ENCODE assay signal across 13 cellular contexts in genomic region chr22:45207981-45208664, GRCh38. TPM values are rescaled to one million over a fixed set of nuclear protein-coding genes. Genes with fewer than 3 reads are reported as not detected.
DNase-seq lines count a peak whose midpoint lies in the region; ATAC-seq and TF ChIP-seq lines count a peak whose summit lies in the region.
"Had no signal": no experiment of that assay in that cellular context is flagged by ENCODE, and none has a peak within 500 bp of the region (broad histone marks: within the 10 kb centered on the region; RNA-seq: fewer than 3 reads in every experiment).

No MANE protein-coding gene starts in this region.

- H3K79me2 ChIP-seq in ACC112 (ENCODE audit: control insufficient read depth, insufficient read depth, low read length, unreplicated experiment) = peaks cover 13% of the 10 kb centered on the region

- no peak overlapping the region for H2BK5ac ChIP-seq in mesenchymal stem cell (ENCODE audit: low read depth, low read length, poor library complexity, severe bottlenecking)

- DNase-seq in HFFc6 (peak; percentile 65), brain pericyte (ENCODE audit: low read depth, low spot score) (peak; percentile 85), mesenchymal stem cell (peak; percentile 50)
- DNase-seq in activated CD8-positive, alpha-beta memory T cell treated with anti-CD3 and anti-CD28 coated beads, Interleukin-2, amount 10 ng/mL, durations not matched to agents 7 days and 5 days = no peak
- DNase-seq: activated CD4-positive, alpha-beta T cell treated with anti-CD3 and anti-CD28 coated beads for 48 hours; effector memory CD8-positive, alpha-beta T cell; NCI-H510A treated with DMSO at 0.1 percent for 48 hours; stomach had no signal

- H3K4me2 ChIP-seq in mesenchymal stem cell (ENCODE audit: low read length, poor library complexity, severe bottlenecking) = no peak overlapping the region
- H3K4me2 ChIP-seq: GM23338 had no signal

- H2BK12ac ChIP-seq in mesenchymal stem cell (ENCODE audit: low read length in 2 of 2) = peak overlapping the region in 1 of 2 experiments; percentile 7

- peak overlapping the region in 1 of 2 experiments; percentile 18 for H3K18ac ChIP-seq in mesenchymal stem cell (ENCODE audit: low read depth in 1 of 2, low read length in 2 of 2)

- no peak overlapping the region for H3K4ac ChIP-seq in mesenchymal stem cell (ENCODE audit: low read depth in 1 of 2, low read length in 2 of 2)

- H3K4me3 Mint-ChIP-seq in HFFc6 = peak overlapping the region; percentile 54; the same call in 1 of the 2 replicates
- H3K4me3 Mint-ChIP-seq in activated CD8-positive, alpha-beta memory T cell treated with anti-CD3 and anti-CD28 coated beads, Interleukin-2, amount 10 ng/mL, durations not matched to agents 7 days and 5 days = no peak overlapping the region
- H3K4me3 Mint-ChIP-seq: effector memory CD8-positive, alpha-beta T cell; GM23338 had no signal

- H4K91ac ChIP-seq in mesenchymal stem cell (ENCODE audit: low read length) = no peak overlapping the region

- no peak for ATAC-seq in HG03521 (IDR thresholded peaks at IDR 0.05; ENCODE audit: unreplicated experiment)
- no peak for ATAC-seq in GM21529 (IDR thresholded peaks at IDR 0.05; ENCODE audit: unreplicated experiment)
- ATAC-seq in activated CD8-positive, alpha-beta memory T cell treated with anti-CD3 and anti-CD28 coated beads, Interleukin-2, amount 10 ng/mL, durations not matched to agents 7 days and 5 days = no peak
- no peak for ATAC-seq in GM19467 (IDR thresholded peaks at IDR 0.05; ENCODE audit: unreplicated experiment)
- ATAC-seq: effector memory CD8-positive, alpha-beta T cell had no signal

- H3K27me3 ChIP-seq in ACC112 (ENCODE audit: insufficient read depth, low read length) (no peaks in the 10 kb centered on the region), mesenchymal stem cell (ENCODE audit: control insufficient read depth in 1 of 2, insufficient read depth in 1 of 2, low read length in 2 of 2) (no peaks in the 10 kb centered on the region)
- H3K27me3 ChIP-seq: stomach had no signal

- no peak overlapping the region for H2BK120ac ChIP-seq in mesenchymal stem cell (ENCODE audit: low read depth, low read length)

- no peak overlapping the region for H2AK5ac ChIP-seq in mesenchymal stem cell (ENCODE audit: low read length, severe bottlenecking)

- peaks cover 3% of the 10 kb centered on the region for H3K27me3 Mint-ChIP-seq in HFFc6 (ENCODE audit: insufficient read depth)
- no peaks in the 10 kb centered on the region for H3K27me3 Mint-ChIP-seq in activated CD8-positive, alpha-beta memory T cell treated with anti-CD3 and anti-CD28 coated beads, Interleukin-2, amount 10 ng/mL, durations not matched to agents 7 days and 5 days
- H3K27me3 Mint-ChIP-seq: effector memory CD8-positive, alpha-beta T cell had no signal

- no peaks in the 10 kb centered on the region for H3K36me3 ChIP-seq in ACC112 (ENCODE audit: insufficient read depth, low read length)
- H3K36me3 ChIP-seq in mesenchymal stem cell (ENCODE audit: control insufficient read depth in 1 of 2, insufficient read depth in 2 of 2, low read depth in 1 of 2, low read length in 2 of 2) = peaks cover 29 to 42% of the 10 kb centered on the region in 2 experiments

- H3K27ac ChIP-seq in ACC112 (ENCODE audit: low read depth, low read length) = peak overlapping the region; percentile 19; the same call in 1 of the 2 replicates
- no peak overlapping the region for H3K27ac ChIP-seq in mesenchymal stem cell (ENCODE audit: low read length, poor library complexity, severe bottlenecking)

- H2AFZ ChIP-seq in ACC112 (ENCODE audit: low read length, unreplicated experiment) (no peak overlapping the region), mesenchymal stem cell (ENCODE audit: low read depth, low read length) (no peak overlapping the region)
- H2AFZ ChIP-seq: GM23338 had no signal

- H3K79me1 ChIP-seq in mesenchymal stem cell (replicated peaks; ENCODE audit: low read length, poor library complexity, severe bottlenecking) = peaks cover 19% of the 10 kb centered on the region

- H3K4me3 ChIP-seq in ACC112 (ENCODE audit: low read depth, low read length) (no peak overlapping the region), mesenchymal stem cell (ENCODE audit: insufficient read depth in 1 of 2, low read depth in 1 of 2, low read length in 2 of 2) (no peak overlapping the region)
- H3K4me3 ChIP-seq: GM23338, stomach had no signal

- H4K8ac ChIP-seq in mesenchymal stem cell (ENCODE audit: low read length) = no peak overlapping the region

- WGBS in mesenchymal stem cell = 88% methylated on average over 24 of the region's 24 CpGs

- H3K4me1 ChIP-seq in ACC112 (ENCODE audit: control insufficient read depth, insufficient read depth, low read length, unreplicated experiment) = peaks cover 28% of the 10 kb centered on the region
- H3K4me1 ChIP-seq in mesenchymal stem cell (ENCODE audit: control insufficient read depth, insufficient read depth, low read depth, low read length) = peaks cover 49% of the 10 kb centered on the region

- peak overlapping the region; percentile 81 for H3K27ac Mint-ChIP-seq in HFFc6
- no peak overlapping the region for H3K27ac Mint-ChIP-seq in activated CD8-positive, alpha-beta memory T cell treated with anti-CD3 and anti-CD28 coated beads, Interleukin-2, amount 10 ng/mL, durations not matched to agents 7 days and 5 days
- H3K27ac Mint-ChIP-seq: GM23338 had no signal

- no peak overlapping the region for H2BK15ac ChIP-seq in mesenchymal stem cell (ENCODE audit: low read depth, poor library complexity, severe bottlenecking)

- CTCF ChIA-PET in activated CD8-positive, alpha-beta memory T cell treated with anti-CD3 and anti-CD28 coated beads, Interleukin-2, amount 10 ng/mL, durations not matched to agents 7 days and 5 days (lab: Charles Lee) = interaction anchor here (0.8 to 3.8 kb wide), 8 partner anchors 10 to 419 kb away, joined by 3 to 15 read pairs (median 3); no protein-coding TSS in a partner anchor

- no peak for TF ChIP-seq CTCF in HFFc6 (IDR thresholded peaks at IDR 0.05)

- no peaks in the 10 kb centered on the region for H3K9me3 ChIP-seq in mesenchymal stem cell (ENCODE audit: control insufficient read depth, low read length)
- H3K9me3 ChIP-seq: stomach had no signal

- H3K23ac ChIP-seq in mesenchymal stem cell (ENCODE audit: low read length in 2 of 2) = no peak overlapping the region

- H3K9ac ChIP-seq in mesenchymal stem cell (ENCODE audit: low read length) = no peak overlapping the region

- H3K14ac ChIP-seq in mesenchymal stem cell (ENCODE audit: low read length in 2 of 2) = peak overlapping the region in 1 of 2 experiments; percentile 6

- H3K9me3 Mint-ChIP-seq in HFFc6 = no peaks in the 10 kb centered on the region
- H3K9me3 Mint-ChIP-seq in activated CD8-positive, alpha-beta memory T cell treated with anti-CD3 and anti-CD28 coated beads, Interleukin-2, amount 10 ng/mL, durations not matched to agents 7 days and 5 days (ENCODE audit: low read depth) = no peaks in the 10 kb centered on the region
- H3K9me3 Mint-ChIP-seq: effector memory CD8-positive, alpha-beta T cell; GM23338 had no signal

- peaks cover 52% of the 10 kb centered on the region for H3K4me1 Mint-ChIP-seq in HFFc6 (ENCODE audit: low read depth)
- peaks cover 5% of the 10 kb centered on the region for H3K4me1 Mint-ChIP-seq in activated CD8-positive, alpha-beta memory T cell treated with anti-CD3 and anti-CD28 coated beads, Interleukin-2, amount 10 ng/mL, durations not matched to agents 7 days and 5 days

- H3K36me3 Mint-ChIP-seq in HFFc6 (ENCODE audit: low read depth) = peaks cover 21% of the 10 kb centered on the region
- H3K36me3 Mint-ChIP-seq in activated CD8-positive, alpha-beta memory T cell treated with anti-CD3 and anti-CD28 coated beads, Interleukin-2, amount 10 ng/mL, durations not matched to agents 7 days and 5 days = no peaks in the 10 kb centered on the region

RNA-seq across cellular contexts. Expression of gene KIAA0930, which starts 32.6 kb away (rescaled TPM):
- total RNA-seq in HFFc6 (2021; fragmentation: NEBNext Ultra II Directional; extraction: Animal tissue kit (Norgen Biotek cat#: 25700)) = 10 to 100 TPM; 53.9 to 70.1 (median 57.8) TPM
- polyA plus RNA-seq in mesenchymal stem cell (2013, experiment 1 of 2) = 99.4 TPM
- polyA plus RNA-seq in mesenchymal stem cell (2013, experiment 2 of 2) = 104 TPM
- 10 to 100 TPM; 35.1 to 38.6 TPM for total RNA-seq in activated CD8-positive, alpha-beta memory T cell treated with anti-CD3 and anti-CD28 coated beads, Interleukin-2, amount 10 ng/mL, durations not matched to agents 7 days and 5 days

RNA-seq across cellular contexts. Expression of gene NUP50, which starts 44.4 kb away (rescaled TPM):
- 10 to 100 TPM; 44.3 to 63.0 (median 56.6) TPM for total RNA-seq in HFFc6 (2021; fragmentation: NEBNext Ultra II Directional; extraction: Animal tissue kit (Norgen Biotek cat#: 25700))
- polyA plus RNA-seq in mesenchymal stem cell (2013, experiment 1 of 2) = 31.3 TPM
- 31.6 TPM for polyA plus RNA-seq in mesenchymal stem cell (2013, experiment 2 of 2)
- 100 to 1,000 TPM; 150 to 155 TPM for total RNA-seq in activated CD8-positive, alpha-beta memory T cell treated with anti-CD3 and anti-CD28 coated beads, Interleukin-2, amount 10 ng/mL, durations not matched to agents 7 days and 5 days
